In genomic region chr12:5678186-5678585, GRCh38 we compare ENCODE assay signal across 11 cellular contexts.
"Had no signal": no experiment of that assay in that cellular context is flagged by ENCODE, and none has a peak within 500 bp of the region (broad histone marks: within the 10 kb centered on the region; RNA-seq: fewer than 3 reads in every experiment).

No MANE protein-coding gene starts in this region.

- H3K4me3 ChIP-seq: GM23248, GM23338, HAP-1 had no signal

- H3K9me3 Mint-ChIP-seq: GM23338, H9, HFFc6 had no signal

- ATAC-seq: GM23338, HCT116 had no signal

- H3K9me3 ChIP-seq: HAP-1 had no signal

- H3K27ac Mint-ChIP-seq: GM23338, H9, HFFc6 had no signal

- H3K4me2 ChIP-seq: GM23338 had no signal

- H3K9ac ChIP-seq: GM23248 had no signal

- DNase-seq: GM23248, GOT3, H7, H9, HCEC 1CT, HFFc6 had no signal

- H3K4me1 ChIP-seq: HAP-1 had no signal

- H3K4me1 Mint-ChIP-seq: GM23338, H9 had no signal

- H3K27ac ChIP-seq: GM23248 had no signal

- H2AFZ ChIP-seq: GM23248, GM23338 had no signal

- FAIRE-seq: H1, H54 had no signal

- H3K36me3 ChIP-seq: HAP-1 had no signal

- H3K4me3 Mint-ChIP-seq: GM23338, H9, HFFc6 had no signal
